ENCODE assay signal across 11 cellular contexts in the genomic region with DNA sequence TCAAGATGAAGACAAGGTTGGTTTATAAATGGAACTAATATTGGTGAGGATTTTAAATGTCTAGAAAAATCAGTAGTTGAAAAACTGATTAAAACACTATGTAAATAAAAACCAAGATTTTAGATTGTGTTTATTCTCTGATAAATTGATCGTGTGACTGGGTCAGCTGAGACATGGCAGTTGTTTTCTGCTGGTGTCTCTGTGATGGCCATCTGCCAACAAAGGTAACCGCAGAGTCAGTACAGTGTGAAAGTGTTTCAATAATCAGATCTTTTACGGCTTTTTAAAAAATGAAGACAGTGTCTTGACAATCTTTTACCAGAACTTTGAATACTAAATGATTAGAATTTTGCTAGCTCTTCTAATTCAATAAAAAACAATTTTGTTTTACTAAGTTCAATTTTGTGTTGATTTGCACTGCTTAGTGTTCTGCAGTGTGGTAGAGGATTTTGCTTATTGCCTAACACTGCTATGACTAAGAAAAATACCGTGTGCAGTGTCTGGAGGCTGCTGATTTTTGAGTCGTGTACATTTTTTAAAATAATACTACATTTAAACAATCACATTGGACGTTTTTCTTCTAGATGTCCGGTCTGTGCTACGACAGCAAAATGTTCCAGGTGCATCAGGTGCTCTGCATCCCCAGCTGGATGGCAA. TPM values are rescaled to one million over a fixed set of nuclear protein-coding genes. Genes with fewer than 3 reads are reported as not detected.
DNase-seq lines count a peak whose midpoint lies in the region; FAIRE-seq and TF ChIP-seq lines count a peak whose summit lies in the region.
"Had no signal": no experiment of that assay in that cellular context is flagged by ENCODE, and none has a peak within 500 bp of the region (broad histone marks: within the 10 kb centered on the region; RNA-seq: fewer than 3 reads in every experiment).

No MANE protein-coding gene starts in this region.

- no peaks in the 10 kb centered on the region for H3K79me1 ChIP-seq in mesendoderm (ENCODE audit: low read length)

- H2BK120ac ChIP-seq in mesendoderm (ENCODE audit: low read depth, low read length), result no peak overlapping the region

- no peak overlapping the region for H3K9ac ChIP-seq in mesendoderm (ENCODE audit: low read length)

- no peak overlapping the region for H2BK5ac ChIP-seq in mesendoderm (ENCODE audit: low read length)

- DNase-seq in AG20443 (ENCODE audit: low spot score) (peak; percentile 47), HL-60 (ENCODE audit: low read depth in 1 of 2, low spot score in 1 of 2) (peak; percentile 68 to 92), fibroblast of peridontal ligament (ENCODE audit: extremely low read depth) (peak; percentile 73), mesendoderm (no peak), D721Med (ENCODE audit: insufficient read length, low spot score) (no peak), NCI-H2029 (lab: John Stamatoyannopoulos, UW) (no peak), GM13977 (ENCODE audit: low spot score) (no peak)
- DNase-seq in activated CD4-positive, alpha-beta T cell treated with anti-CD3 and anti-CD28 coated beads, Interleukin-2, amount 50 U/mL, for 48 hours, result peak; percentile 39 to 57
- DNase-seq: NCI-H2081 treated with DMSO at 0.1 percent for 48 hours had no signal

- no peak for FAIRE-seq in D721Med (lab: Jason Lieb, UNC)
- FAIRE-seq: colon, keratinocyte had no signal

- H2BK15ac ChIP-seq in mesendoderm (replicated peaks; ENCODE audit: low read depth), result no peak overlapping the region

- H4K5ac ChIP-seq in mesendoderm (ENCODE audit: low read length), result no peak overlapping the region

- H3K56ac ChIP-seq in mesendoderm (ENCODE audit: low read length), result no peak overlapping the region

- no peak overlapping the region for H3K23ac ChIP-seq in mesendoderm (ENCODE audit: low read length)

- no peak overlapping the region for H3K18ac ChIP-seq in mesendoderm (ENCODE audit: low read length)

- in situ Hi-C loops in GM13977 (cut with MboI; ENCODE audit: low pct_unique_long_range_greater_than_20kb, low sequenced_read_pairs, unreplicated experiment), result no loop called here

- H3K4me3 ChIP-seq in HL-60 (replicated peaks; ENCODE audit: insufficient read depth, low read length) (no peak overlapping the region), mesendoderm (ENCODE audit: low read length) (no peak overlapping the region)

- WGBS in mesendoderm (ENCODE audit: extremely low coverage, insufficient coverage, low lambda C conversion rate), result no CpG with 5 or more reads among the region's 8 CpGs

- no peaks in the 10 kb centered on the region for H3K36me3 ChIP-seq in mesendoderm (ENCODE audit: control insufficient read depth, insufficient read depth, low read length)

- no peak overlapping the region for H3K4me2 ChIP-seq in mesendoderm (ENCODE audit: low read length)

- no peaks in the 10 kb centered on the region for H3K4me1 ChIP-seq in mesendoderm (ENCODE audit: control insufficient read depth, low read depth, low read length)

- H2AK5ac ChIP-seq in mesendoderm (ENCODE audit: low read length), result no peak overlapping the region

- H3K79me2 ChIP-seq in mesendoderm (ENCODE audit: control insufficient read depth, insufficient read depth, low read length), result no peaks in the 10 kb centered on the region

- H4K8ac ChIP-seq in mesendoderm (ENCODE audit: low read depth, low read length), result no peak overlapping the region

- no peak for TF ChIP-seq CTCF in HL-60 (IDR thresholded peaks at IDR 0.05; ENCODE audit: insufficient read depth, low read length)
- TF ChIP-seq CTCF in D721Med (IDR thresholded peaks at IDR 0.05; ENCODE audit: insufficient read depth, missing control alignments), result no peak
- no peak for TF ChIP-seq CTCF in GM13977 (IDR thresholded peaks at IDR 0.05; ENCODE audit: extremely low read depth, insufficient read depth, missing control alignments)

- no peaks in the 10 kb centered on the region for H3K27me3 ChIP-seq in HL-60 (ENCODE audit: insufficient read depth, poor library complexity, severe bottlenecking)
- H3K27me3 ChIP-seq in mesendoderm (ENCODE audit: insufficient read depth, low read length, poor library complexity), result no peaks in the 10 kb centered on the region

- H3K27ac ChIP-seq in HL-60 (replicated peaks) (peak overlapping the region; percentile 69), mesendoderm (ENCODE audit: low read depth, low read length) (no peak overlapping the region)

- H3K4ac ChIP-seq in mesendoderm (ENCODE audit: low read depth, low read length), result no peak overlapping the region

RNA-seq across cellular contexts. Expression of a gene that starts 32.7 kb away (rescaled TPM):
- 0.01 TPM for polyA plus RNA-seq in mesendoderm (2013, experiment 1 of 2)
- polyA plus RNA-seq in mesendoderm (2013, experiment 2 of 2), result 0.01 TPM
- polyA plus RNA-seq: keratinocyte had no signal

Comparison
In these comparisons a context has a peak if more than half of its experiments do, and no peak if none do; other contexts are left out.
1. DNase-seq: peak in AG20443 (single experiment), HL-60 (2 of 2), activated CD4-positive, alpha-beta T cell treated with anti-CD3 and anti-CD28 coated beads, Interleukin-2, amount 50 U/mL, for 48 hours (2 of 2) and fibroblast of peridontal ligament (single experiment); none in mesendoderm (single experiment), D721Med (single experiment), NCI-H2029 (single experiment) and GM13977 (single experiment).